In the genomic region with DNA sequence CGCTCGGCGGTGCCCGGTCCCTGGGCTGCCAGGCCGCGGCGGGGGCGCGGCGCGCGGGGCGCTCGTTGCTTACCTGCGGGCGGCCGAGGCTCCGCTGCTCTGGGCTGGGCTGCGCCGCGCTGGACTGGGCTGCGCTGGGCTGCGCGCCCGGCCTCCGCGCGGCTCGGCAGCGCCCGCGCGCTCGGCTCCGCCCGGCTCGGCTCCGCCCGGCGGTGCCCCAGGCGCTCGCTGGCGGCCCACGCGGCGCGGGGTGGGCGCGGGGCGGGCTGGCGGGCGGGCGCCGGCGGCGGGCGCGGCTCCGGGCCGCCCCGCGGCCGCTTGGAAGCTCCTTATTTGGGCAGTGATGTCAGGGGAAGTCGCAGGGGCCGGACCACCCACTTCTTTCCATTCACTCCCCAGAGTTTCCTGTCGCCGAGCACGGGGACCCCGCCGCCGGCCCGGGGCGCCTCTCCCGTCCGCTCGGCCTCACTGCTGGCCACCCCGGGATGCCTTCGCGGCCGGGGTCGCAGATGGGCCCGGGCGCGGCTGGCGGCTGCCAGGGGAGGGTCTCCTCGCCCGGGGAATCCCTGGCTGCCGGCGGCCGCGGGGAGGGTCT, we compare ENCODE assay signal across 8 cellular contexts.
A peak's percentile ranks its signal among the peaks of the same experiment; 100 is the strongest.
DNase-seq lines count a peak whose midpoint lies in the region; ATAC-seq, FAIRE-seq and TF ChIP-seq lines count a peak whose summit lies in the region.

No MANE protein-coding gene starts in this region.

- DNase-seq in D721Med (ENCODE audit: insufficient read length, low spot score): peak; percentile 54
- DNase-seq in mammary epithelial cell: peak; percentile 33
- peak; percentile 93 for DNase-seq in kidney
- peak; percentile 70 to 71 for DNase-seq in stimulated activated CD4-positive, alpha-beta T cell treated with anti-CD3 and anti-CD28 coated beads, Interleukin-1b, Interleukin-23, amount 100 ng/mL, for 4 hours (ENCODE audit: low read depth in 2 of 2)
- DNase-seq in OCI-M2 (lab: John Stamatoyannopoulos, UW; ENCODE audit: unreplicated experiment): no peak

- H3K4me2 ChIP-seq in mammary epithelial cell (ENCODE audit: insufficient read depth, low read depth, low read length): peak overlapping the region; percentile 99

- H3K9me3 Mint-ChIP-seq in IgD-negative memory B cell: no peaks in the 10 kb centered on the region

- ATAC-seq in GM21381 (IDR thresholded peaks at IDR 0.05; ENCODE audit: unreplicated experiment): peak; percentile 44

- H3K36me3 Mint-ChIP-seq in IgD-negative memory B cell: peaks cover 3% of the 10 kb centered on the region

- H3K9me3 ChIP-seq in mammary epithelial cell (replicated peaks; ENCODE audit: insufficient read depth, low read length): no peaks in the 10 kb centered on the region
- H3K9me3 ChIP-seq in kidney (ENCODE audit: control insufficient read depth in 1 of 2, low read length in 2 of 2): no peaks in the 10 kb centered on the region

- no peaks in the 10 kb centered on the region for H4K20me1 ChIP-seq in mammary epithelial cell (ENCODE audit: insufficient read depth, low read length)

- H3K36me3 ChIP-seq in mammary epithelial cell (ENCODE audit: insufficient read depth, low read length) (no peaks in the 10 kb centered on the region), kidney (ENCODE audit: control insufficient read depth in 1 of 2, insufficient read depth in 2 of 2, low read length in 2 of 2) (no peaks in the 10 kb centered on the region)

- peak overlapping the region in 2 of 3 donors; percentile 40 to 71 for H3K27ac Mint-ChIP-seq in IgD-negative memory B cell

- no peak overlapping the region for H3K9ac ChIP-seq in mammary epithelial cell (ENCODE audit: insufficient read depth, low read length)
- no peak overlapping the region for H3K9ac ChIP-seq in kidney (ENCODE audit: low read length in 2 of 2)

- H2AFZ ChIP-seq in mammary epithelial cell (ENCODE audit: low read depth, low read length): peak overlapping the region; percentile 76

- FAIRE-seq in D721Med (lab: Jason Lieb, UNC) (no peak), kidney (lab: Jason Lieb, UNC) (no peak)

- H3K4me3 Mint-ChIP-seq in IgD-negative memory B cell: peak overlapping the region; percentile 60 to 99 (median 74)

- in situ Hi-C loops in mammary epithelial cell (cut with MboI; ENCODE audit: low sequenced_read_pairs in 2 of 2): loop anchor here in 1 of 2 donors (25.0 kb wide), 1 partner anchor 125 kb away; no protein-coding TSS in a partner anchor

- H3K4me3 ChIP-seq in mammary epithelial cell (replicated peaks in 1 of 3; ENCODE audit: insufficient read depth in 1 of 3, low read depth in 2 of 3, low read length in 3 of 3) (peak overlapping the region; percentile 17 to 67 (median 62)), kidney (ENCODE audit: low read length in 2 of 2) (peak overlapping the region in 1 of 2 donors; percentile 66)

- H3K79me2 ChIP-seq in mammary epithelial cell (ENCODE audit: insufficient read depth, low read length): no peaks in the 10 kb centered on the region

- WGBS in mammary epithelial cell (ENCODE audit: low coverage, missing lambda C conversion rate): 1% methylated on average over 24 of the region's 91 CpGs

- H3K27ac ChIP-seq in VCaP (peak overlapping the region; percentile 54), mammary epithelial cell (ENCODE audit: insufficient read depth, low read depth, low read length) (peak overlapping the region; percentile 28), kidney (ENCODE audit: low read depth in 2 of 2, low read length in 2 of 2) (peak overlapping the region; percentile 46 to 73)

- CTCF ChIA-PET in mammary epithelial cell (lab: Charles Lee; ENCODE audit: low non-redundant PET): no interaction called here

- no peak for TF ChIP-seq CTCF in D721Med (IDR thresholded peaks at IDR 0.05; ENCODE audit: insufficient read depth, missing control alignments)
- no peak for TF ChIP-seq CTCF in VCaP (conservative IDR thresholded peaks at IDR 0.05)
- TF ChIP-seq CTCF in mammary epithelial cell (conservative IDR thresholded peaks at IDR 0.05 in 1 of 2, IDR thresholded peaks at IDR 0.05 in 1 of 2; ENCODE audit: extremely low read depth in 1 of 2, insufficient read depth in 1 of 2, low read depth in 1 of 2, low read length in 2 of 2): no peak
- no peak for TF ChIP-seq CTCF in kidney (IDR thresholded peaks at IDR 0.05; ENCODE audit: borderline replicate concordance, extremely low read depth, insufficient read depth)

- BruUV-seq in mammary epithelial cell (replicated peaks; lab: Mats Ljungman, UMichigan): no TSS peak

- H3K27me3 ChIP-seq in mammary epithelial cell (ENCODE audit: insufficient read depth, low read length): no peaks in the 10 kb centered on the region

- H3K4me1 ChIP-seq in mammary epithelial cell (ENCODE audit: insufficient read depth, low read length) (peaks cover 43% of the 10 kb centered on the region), kidney (ENCODE audit: control insufficient read depth in 1 of 2, insufficient read depth in 1 of 2, low read depth in 1 of 2, low read length in 2 of 2) (peaks cover 0 to 11% of the 10 kb centered on the region in 2 donors)

- intact Hi-C loops in mammary epithelial cell (cut with micrococcal nuclease): loop anchor here (5.0 kb wide), 1 partner anchor 120 kb away; no protein-coding TSS in a partner anchor
- intact Hi-C loops in kidney (cut with DNase I): no loop called here

- no peaks in the 10 kb centered on the region for H3K27me3 Mint-ChIP-seq in IgD-negative memory B cell

- dilution Hi-C loops in mammary epithelial cell (cut with HindIII; ENCODE audit: low sequenced_read_pairs): no loop called here

- peaks cover 60 to 65% (median 61%) of the 10 kb centered on the region in 3 donors for H3K4me1 Mint-ChIP-seq in IgD-negative memory B cell
